In the genomic region with DNA sequence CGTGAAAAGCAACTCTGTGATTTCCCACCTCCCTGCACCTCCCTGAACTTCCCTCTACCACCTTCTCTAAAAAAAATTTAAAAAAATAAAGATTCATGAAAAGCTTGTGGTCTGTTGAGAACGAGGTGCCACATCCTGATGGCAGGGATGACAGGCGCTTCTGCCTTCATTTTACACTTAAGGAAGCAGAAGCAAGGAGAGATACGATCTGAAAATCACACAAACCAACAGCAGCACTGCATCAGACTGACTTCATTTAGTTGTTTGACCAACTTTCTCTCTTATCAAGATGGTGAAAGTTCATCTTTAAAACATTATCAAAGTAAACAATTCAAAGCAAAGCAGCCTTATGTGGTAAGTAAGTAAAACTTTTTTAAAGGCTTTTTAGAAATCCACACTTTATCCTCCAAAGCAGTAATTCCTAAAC, we compare ENCODE assay signal across 1 cellular context.
TF ChIP-seq lines count a peak whose summit lies in the region.

No MANE protein-coding gene starts in this region.

TF ChIP-seq in HepG2, 621 proteins besides CTCF, POLR2A, EP300 and RAD21 (continued from another document):
- TF ChIP-seq FOXA3 (CRISPR knock-in tag; IDR thresholded peaks at IDR 0.05) (0 out of 2 replicates have a peak, but pooled peaks have one; percentile 27), ELF1 (CRISPR knock-in tag; IDR thresholded peaks at IDR 0.05) (0 out of 2 replicates have a peak, but pooled peaks have one; percentile 6)
- TF ChIP-seq, protein P1, sequence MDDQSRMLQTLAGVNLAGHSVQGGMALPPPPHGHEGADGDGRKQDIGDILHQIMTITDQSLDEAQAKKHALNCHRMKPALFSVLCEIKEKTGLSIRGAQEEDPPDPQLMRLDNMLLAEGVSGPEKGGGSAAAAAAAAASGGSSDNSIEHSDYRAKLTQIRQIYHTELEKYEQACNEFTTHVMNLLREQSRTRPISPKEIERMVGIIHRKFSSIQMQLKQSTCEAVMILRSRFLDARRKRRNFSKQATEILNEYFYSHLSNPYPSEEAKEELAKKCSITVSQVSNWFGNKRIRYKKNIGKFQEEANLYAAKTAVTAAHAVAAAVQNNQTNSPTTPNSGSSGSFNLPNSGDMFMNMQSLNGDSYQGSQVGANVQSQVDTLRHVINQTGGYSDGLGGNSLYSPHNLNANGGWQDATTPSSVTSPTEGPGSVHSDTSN (CRISPR knock-in tag; IDR thresholded peaks at IDR 0.05; ENCODE audit: borderline replicate concordance), result peak; percentile 42; the same call in 1 of the 2 replicates
